Comparison of ENCODE assay signal across 10 cellular contexts in the genomic region with DNA sequence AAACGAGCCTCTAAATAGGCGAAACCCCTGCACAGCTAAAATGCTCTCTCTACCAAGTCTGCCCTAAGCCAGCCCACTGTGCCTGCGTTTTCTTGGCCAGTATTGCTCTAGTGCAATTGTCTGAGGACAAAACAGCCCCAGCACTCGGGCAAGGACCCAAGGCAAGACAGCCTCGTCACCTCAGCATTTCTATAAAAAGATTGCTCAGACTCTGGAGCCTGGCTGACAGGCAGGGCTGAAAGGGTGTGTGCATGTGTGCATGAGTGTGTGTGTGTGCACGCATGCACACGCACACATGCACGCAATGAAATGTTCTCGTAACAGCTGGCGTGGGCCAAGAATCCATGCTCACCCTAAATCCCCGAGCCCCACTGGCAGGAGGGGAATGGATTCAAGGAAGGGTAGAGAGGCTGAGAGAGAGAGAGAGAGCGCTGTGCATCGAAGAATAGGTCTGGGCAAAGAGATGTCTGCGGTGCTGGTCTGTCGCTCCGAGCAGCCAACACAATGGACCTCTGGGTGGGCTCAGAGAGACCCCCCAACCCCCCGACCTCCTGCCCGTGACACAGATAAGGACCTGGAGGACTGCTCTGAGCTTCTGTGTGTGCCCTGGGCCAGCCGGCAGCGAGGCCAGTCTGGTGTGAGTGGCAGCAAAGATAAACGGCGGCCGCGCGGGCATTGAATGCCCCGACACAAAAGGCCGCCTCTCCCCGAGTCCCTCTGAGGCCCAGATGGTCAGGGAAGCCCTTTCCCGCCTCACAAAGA.
DNase-seq lines count a peak whose midpoint lies in the region; ATAC-seq and TF ChIP-seq lines count a peak whose summit lies in the region.
"Had no signal": no experiment of that assay in that cellular context is flagged by ENCODE, and none has a peak within 500 bp of the region (broad histone marks: within the 10 kb centered on the region; RNA-seq: fewer than 3 reads in every experiment).

No MANE protein-coding gene starts in this region.

- no peak overlapping the region for H3K4me3 Mint-ChIP-seq in activated T-helper 17 cell treated with anti-CD3 and anti-CD28 coated beads, Interleukin-2, amount 50 U/mL, for 72 hours
- no peak overlapping the region for H3K4me3 Mint-ChIP-seq in CD14-positive monocyte

- ATAC-seq in SK-N-SH treated with all-trans-retinoic acid at 6 μM for 48 hours (peak; percentile 36), heart right ventricle (peak; percentile 58 to 78 (median 69)), psoas muscle (peak; percentile 64 to 77 (median 70)), HG02588 (IDR thresholded peaks at IDR 0.05; ENCODE audit: unreplicated experiment) (no peak)
- ATAC-seq in activated T-helper 17 cell treated with anti-CD3 and anti-CD28 coated beads, Interleukin-2, amount 50 U/mL, for 72 hours (replicated peaks) = no peak

- H3K36me3 Mint-ChIP-seq in activated T-helper 17 cell treated with anti-CD3 and anti-CD28 coated beads, Interleukin-2, amount 50 U/mL, for 72 hours (ENCODE audit: low read depth) = no peaks in the 10 kb centered on the region
- H3K36me3 Mint-ChIP-seq in CD14-positive monocyte = no peaks in the 10 kb centered on the region

- intact Hi-C loops in heart right ventricle (cut with DNase I) (loop anchor here in 2 of 10 donors (2.0 kb wide), 2 partner anchors 44 to 46 kb away; no protein-coding TSS in a partner anchor), psoas muscle (cut with DNase I) (no loop called here), CD14-positive monocyte (cut with micrococcal nuclease) (no loop called here)

- H3K4me3 ChIP-seq in heart right ventricle = peak overlapping the region in 6 of 10 donors; percentile 9 to 32 (median 24)
- peak overlapping the region; percentile 36 for H3K4me3 ChIP-seq in psoas muscle
- H3K4me3 ChIP-seq: MG63, spleen had no signal

- no peaks in the 10 kb centered on the region for H3K9me3 Mint-ChIP-seq in activated T-helper 17 cell treated with anti-CD3 and anti-CD28 coated beads, Interleukin-2, amount 50 U/mL, for 72 hours
- peaks cover 0 to 9% (median 0%) of the 10 kb centered on the region in 7 donors for H3K9me3 Mint-ChIP-seq in CD14-positive monocyte

- H3K27ac Mint-ChIP-seq in activated T-helper 17 cell treated with anti-CD3 and anti-CD28 coated beads, Interleukin-2, amount 50 U/mL, for 72 hours = no peak overlapping the region
- H3K27ac Mint-ChIP-seq in CD14-positive monocyte = no peak overlapping the region

- H3K4me1 Mint-ChIP-seq in activated T-helper 17 cell treated with anti-CD3 and anti-CD28 coated beads, Interleukin-2, amount 50 U/mL, for 72 hours = no peaks in the 10 kb centered on the region
- no peaks in the 10 kb centered on the region for H3K4me1 Mint-ChIP-seq in CD14-positive monocyte

- no peaks in the 10 kb centered on the region for H3K27me3 Mint-ChIP-seq in activated T-helper 17 cell treated with anti-CD3 and anti-CD28 coated beads, Interleukin-2, amount 50 U/mL, for 72 hours
- H3K27me3 Mint-ChIP-seq in CD14-positive monocyte (ENCODE audit: low read depth in 3 of 3) = peaks cover 0 to 20% (median 16%) of the 10 kb centered on the region in 3 donors

- peaks cover 0 to 5% (median 0%) of the 10 kb centered on the region in 11 donors for H3K9me3 ChIP-seq in heart right ventricle
- no peaks in the 10 kb centered on the region for H3K9me3 ChIP-seq in psoas muscle
- H3K9me3 ChIP-seq: MG63 had no signal

- H3K27ac ChIP-seq in heart right ventricle = peak overlapping the region; percentile 40 to 87 (median 71)
- peak overlapping the region; percentile 54 for H3K27ac ChIP-seq in psoas muscle
- H3K27ac ChIP-seq: spleen had no signal

- no peaks in the 10 kb centered on the region for H3K36me3 ChIP-seq in heart right ventricle
- H3K36me3 ChIP-seq in psoas muscle (ENCODE audit: insufficient read depth in 1 of 2, low read depth in 1 of 2) = no peaks in the 10 kb centered on the region
- H3K36me3 ChIP-seq: MG63, spleen had no signal

- in situ Hi-C loops in G401 (cut with HindIII; ENCODE audit: low sequenced_read_pairs) = no loop called here

- H3K27me3 ChIP-seq in heart right ventricle (peaks cover 0 to 59% (median 0%) of the 10 kb centered on the region in 7 donors), psoas muscle (ENCODE audit: insufficient read depth in 3 of 3, low read length in 2 of 3) (peaks cover 0 to 3% (median 0%) of the 10 kb centered on the region in 3 donors)
- H3K27me3 ChIP-seq: MG63 had no signal

- DNase-seq in G401 (ENCODE audit: low spot score) (peak; percentile 44), heart right ventricle (peak; percentile 29 to 47), psoas muscle (peak; percentile 48 to 78), CD14-positive monocyte (ENCODE audit: low spot score) (no peak)
- DNase-seq in activated CD4-positive, CD25-positive, alpha-beta regulatory T cell treated with anti-CD3 and anti-CD28 coated beads, Interleukin-2, amount 50 U/mL, for 72 hours = no peak
- DNase-seq: spleen had no signal

- WGBS in heart right ventricle, 2 donors = 14 to 20% methylated on average over 24 to 29 of the region's 29 CpGs
- 18 to 41% (median 19%) methylated on average over 24 to 29 of the region's 29 CpGs for WGBS in psoas muscle, 3 donors

- no peak for TF ChIP-seq CTCF in heart right ventricle (IDR thresholded peaks at IDR 0.05)
- no peak for TF ChIP-seq CTCF in psoas muscle (IDR thresholded peaks at IDR 0.05)
- no peak for TF ChIP-seq CTCF in CD14-positive monocyte (IDR thresholded peaks at IDR 0.05)

- peaks cover 0 to 21% (median 0%) of the 10 kb centered on the region in 9 donors for H3K4me1 ChIP-seq in heart right ventricle
- peaks cover 8% of the 10 kb centered on the region for H3K4me1 ChIP-seq in psoas muscle
- H3K4me1 ChIP-seq: spleen had no signal

TF ChIP-seq in SK-N-SH treated with all-trans-retinoic acid at 6 μM for 48 hours, 23 proteins besides CTCF, POLR2A, EP300 and RAD21 (continues in another document):
- TF ChIP-seq TOX (CRISPR knock-in tag; IDR thresholded peaks at IDR 0.05; ENCODE audit: borderline replicate concordance) = no peak
- no peak for TF ChIP-seq CSDC2 (CRISPR knock-in tag; IDR thresholded peaks at IDR 0.05)
- TF ChIP-seq BACH2 (CRISPR knock-in tag; IDR thresholded peaks at IDR 0.05; ENCODE audit: borderline replicate concordance) = no peak
- TF ChIP-seq ZC3H10 (CRISPR knock-in tag; IDR thresholded peaks at IDR 0.05) = no peak
- TF ChIP-seq ZNF8 (CRISPR knock-in tag; IDR thresholded peaks at IDR 0.05) = no peak
- TF ChIP-seq TCF4 (CRISPR knock-in tag; IDR thresholded peaks at IDR 0.05; ENCODE audit: borderline replicate concordance) = no peak
- no peak for TF ChIP-seq OSR1 (CRISPR knock-in tag; IDR thresholded peaks at IDR 0.05)
- TF ChIP-seq ISL1 (CRISPR knock-in tag; IDR thresholded peaks at IDR 0.05) = no peak
- no peak for TF ChIP-seq ESRRG (CRISPR knock-in tag; IDR thresholded peaks at IDR 0.05)
- TF ChIP-seq GLIS3 (CRISPR knock-in tag; IDR thresholded peaks at IDR 0.05) = no peak
- TF ChIP-seq, protein P1, sequence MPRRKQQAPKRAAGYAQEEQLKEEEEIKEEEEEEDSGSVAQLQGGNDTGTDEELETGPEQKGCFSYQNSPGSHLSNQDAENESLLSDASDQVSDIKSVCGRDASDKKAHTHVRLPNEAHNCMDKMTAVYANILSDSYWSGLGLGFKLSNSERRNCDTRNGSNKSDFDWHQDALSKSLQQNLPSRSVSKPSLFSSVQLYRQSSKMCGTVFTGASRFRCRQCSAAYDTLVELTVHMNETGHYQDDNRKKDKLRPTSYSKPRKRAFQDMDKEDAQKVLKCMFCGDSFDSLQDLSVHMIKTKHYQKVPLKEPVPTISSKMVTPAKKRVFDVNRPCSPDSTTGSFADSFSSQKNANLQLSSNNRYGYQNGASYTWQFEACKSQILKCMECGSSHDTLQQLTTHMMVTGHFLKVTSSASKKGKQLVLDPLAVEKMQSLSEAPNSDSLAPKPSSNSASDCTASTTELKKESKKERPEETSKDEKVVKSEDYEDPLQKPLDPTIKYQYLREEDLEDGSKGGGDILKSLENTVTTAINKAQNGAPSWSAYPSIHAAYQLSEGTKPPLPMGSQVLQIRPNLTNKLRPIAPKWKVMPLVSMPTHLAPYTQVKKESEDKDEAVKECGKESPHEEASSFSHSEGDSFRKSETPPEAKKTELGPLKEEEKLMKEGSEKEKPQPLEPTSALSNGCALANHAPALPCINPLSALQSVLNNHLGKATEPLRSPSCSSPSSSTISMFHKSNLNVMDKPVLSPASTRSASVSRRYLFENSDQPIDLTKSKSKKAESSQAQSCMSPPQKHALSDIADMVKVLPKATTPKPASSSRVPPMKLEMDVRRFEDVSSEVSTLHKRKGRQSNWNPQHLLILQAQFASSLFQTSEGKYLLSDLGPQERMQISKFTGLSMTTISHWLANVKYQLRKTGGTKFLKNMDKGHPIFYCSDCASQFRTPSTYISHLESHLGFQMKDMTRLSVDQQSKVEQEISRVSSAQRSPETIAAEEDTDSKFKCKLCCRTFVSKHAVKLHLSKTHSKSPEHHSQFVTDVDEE (CRISPR knock-in tag; IDR thresholded peaks at IDR 0.05) = no peak
- no peak for TF ChIP-seq SNAI2 (CRISPR knock-in tag; IDR thresholded peaks at IDR 0.05)
- TF ChIP-seq, protein P2, sequence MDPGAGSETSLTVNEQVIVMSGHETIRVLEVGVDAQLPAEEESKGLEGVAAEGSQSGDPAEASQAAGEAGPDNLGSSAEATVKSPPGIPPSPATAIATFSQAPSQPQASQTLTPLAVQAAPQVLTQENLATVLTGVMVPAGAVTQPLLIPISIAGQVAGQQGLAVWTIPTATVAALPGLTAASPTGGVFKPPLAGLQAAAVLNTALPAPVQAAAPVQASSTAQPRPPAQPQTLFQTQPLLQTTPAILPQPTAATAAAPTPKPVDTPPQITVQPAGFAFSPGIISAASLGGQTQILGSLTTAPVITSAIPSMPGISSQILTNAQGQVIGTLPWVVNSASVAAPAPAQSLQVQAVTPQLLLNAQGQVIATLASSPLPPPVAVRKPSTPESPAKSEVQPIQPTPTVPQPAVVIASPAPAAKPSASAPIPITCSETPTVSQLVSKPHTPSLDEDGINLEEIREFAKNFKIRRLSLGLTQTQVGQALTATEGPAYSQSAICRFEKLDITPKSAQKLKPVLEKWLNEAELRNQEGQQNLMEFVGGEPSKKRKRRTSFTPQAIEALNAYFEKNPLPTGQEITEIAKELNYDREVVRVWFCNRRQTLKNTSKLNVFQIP (CRISPR knock-in tag; IDR thresholded peaks at IDR 0.05; ENCODE audit: borderline replicate concordance, low read depth) = no peak
- no peak for TF ChIP-seq RARB (CRISPR knock-in tag; IDR thresholded peaks at IDR 0.05)
- TF ChIP-seq, protein P3, sequence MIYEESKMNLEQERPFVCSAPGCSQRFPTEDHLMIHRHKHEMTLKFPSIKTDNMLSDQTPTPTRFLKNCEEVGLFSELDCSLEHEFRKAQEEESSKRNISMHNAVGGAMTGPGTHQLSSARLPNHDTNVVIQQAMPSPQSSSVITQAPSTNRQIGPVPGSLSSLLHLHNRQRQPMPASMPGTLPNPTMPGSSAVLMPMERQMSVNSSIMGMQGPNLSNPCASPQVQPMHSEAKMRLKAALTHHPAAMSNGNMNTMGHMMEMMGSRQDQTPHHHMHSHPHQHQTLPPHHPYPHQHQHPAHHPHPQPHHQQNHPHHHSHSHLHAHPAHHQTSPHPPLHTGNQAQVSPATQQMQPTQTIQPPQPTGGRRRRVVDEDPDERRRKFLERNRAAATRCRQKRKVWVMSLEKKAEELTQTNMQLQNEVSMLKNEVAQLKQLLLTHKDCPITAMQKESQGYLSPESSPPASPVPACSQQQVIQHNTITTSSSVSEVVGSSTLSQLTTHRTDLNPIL (CRISPR knock-in tag; IDR thresholded peaks at IDR 0.05; ENCODE audit: low read depth) = no peak

Comparison
In these comparisons a context has a peak if more than half of its experiments do, and no peak if none do; other contexts are left out.
1. DNase-seq: peak in G401 (single experiment), heart right ventricle (2 of 2) and psoas muscle (2 of 2); none in activated CD4-positive, CD25-positive, alpha-beta regulatory T cell treated with anti-CD3 and anti-CD28 coated beads, Interleukin-2, amount 50 U/mL, for 72 hours (single experiment) and CD14-positive monocyte (single experiment).
2. ATAC-seq: peak in SK-N-SH treated with all-trans-retinoic acid at 6 μM for 48 hours (single experiment), heart right ventricle (8 of 8) and psoas muscle (4 of 4); none in activated T-helper 17 cell treated with anti-CD3 and anti-CD28 coated beads, Interleukin-2, amount 50 U/mL, for 72 hours (single experiment) and HG02588 (single experiment).